ENCODE assay signal across 30 cellular contexts in the genomic region with DNA sequence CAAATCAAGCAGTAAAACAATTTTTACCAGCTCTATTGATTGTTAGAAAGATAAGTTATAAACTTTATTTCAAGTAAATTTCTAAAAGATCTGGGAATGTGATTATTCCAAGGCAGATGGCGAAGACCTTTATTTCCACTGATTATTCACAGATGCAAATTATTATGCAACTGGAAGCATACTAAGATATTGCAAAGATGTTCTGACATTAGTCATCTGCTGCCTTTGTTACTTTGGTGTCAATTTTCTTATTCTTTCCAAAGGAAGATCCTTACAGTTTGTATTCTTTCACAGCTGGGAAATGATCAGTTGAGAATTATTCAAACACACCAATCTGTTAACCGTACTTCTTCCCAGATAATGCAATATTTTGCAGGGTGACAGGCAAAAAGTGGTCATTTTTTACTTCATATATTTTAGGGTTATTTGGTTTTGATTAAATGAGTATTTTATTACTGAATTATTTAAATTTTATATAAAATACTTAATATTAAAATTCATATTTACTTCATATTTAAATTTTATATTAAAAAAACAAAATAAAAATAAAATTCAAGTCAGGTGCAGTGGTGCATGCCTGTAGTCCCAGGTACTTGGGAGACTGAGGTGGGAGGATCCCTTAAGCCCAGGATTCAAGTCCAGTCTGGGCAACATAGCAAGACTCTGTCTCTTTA.
DNase-seq lines count a peak whose midpoint lies in the region; ATAC-seq, FAIRE-seq and TF ChIP-seq lines count a peak whose summit lies in the region.
"Had no signal": no experiment of that assay in that cellular context is flagged by ENCODE, and none has a peak within 500 bp of the region (broad histone marks: within the 10 kb centered on the region; RNA-seq: fewer than 3 reads in every experiment).

No MANE protein-coding gene starts in this region.

- H3K36me3 ChIP-seq in breast epithelium (no peaks in the 10 kb centered on the region), RWPE2 (ENCODE audit: low read depth) (no peaks in the 10 kb centered on the region)
- H3K36me3 ChIP-seq: brain microvascular endothelial cell, MG63, ovary, Peyer's patch, suprapubic skin had no signal

- no peak overlapping the region for H3K4me3 Mint-ChIP-seq in MCF 10A (ENCODE audit: unreplicated experiment)
- H3K4me3 Mint-ChIP-seq: activated CD8-positive, alpha-beta T cell treated with anti-CD3 and anti-CD28 coated beads, Interleukin-2, amount 10 ng/mL, durations not matched to agents 7 days and 5 days; immature natural killer cell; memory B cell; nephron progenitor cell; stimulated activated memory B cell treated with anti-CD40 and anti-IgM and Interleukin-4, amounts not matched to agents 10 μg/mL and 1 μg/mL and 100 μg/mL, for 72 hours had no signal

- TF ChIP-seq POLR2A in breast epithelium (IDR thresholded peaks at IDR 0.05), result no peak

- TF ChIP-seq CTCF in MCF 10A (IDR thresholded peaks at IDR 0.05; ENCODE audit: unreplicated experiment) (no peak), breast epithelium (IDR thresholded peaks at IDR 0.05) (no peak), RWPE2 (IDR thresholded peaks at IDR 0.05; ENCODE audit: poor library complexity, severe bottlenecking) (no peak), foreskin fibroblast (IDR thresholded peaks at IDR 0.05; ENCODE audit: low read depth, low read length) (no peak)

- peak; percentile 23 for DNase-seq in MCF 10A (ENCODE audit: unreplicated experiment)
- no peak for DNase-seq in breast epithelium (ENCODE audit: low spot score in 2 of 2)
- DNase-seq in RWPE2 (ENCODE audit: low spot score), result no peak
- peak; percentile 1 to 44 for DNase-seq in foreskin fibroblast
- no peak for DNase-seq in EL
- no peak for DNase-seq in GM19239 (ENCODE audit: insufficient read length, low spot score)
- no peak for DNase-seq in KG1 (lab: John Stamatoyannopoulos, UW)
- DNase-seq: ACHN; activated CD8-positive, alpha-beta T cell treated with anti-CD3 and anti-CD28 coated beads, Interleukin-2, amount 10 ng/mL, durations not matched to agents 7 days and 5 days; activated naive CD4-positive, alpha-beta T cell treated with anti-CD3 and anti-CD28 coated beads, Interleukin-2, amount 50 U/mL, for 16 hours; amniotic stem cell; brain microvascular endothelial cell; C1 segment of cervical spinal cord; DMS79 treated with DMSO at 0.1 percent for 48 hours; GF-D8; immature natural killer cell; MG63; NCI-H1105; NCI-H2029 treated with DMSO at 0.1 percent for 48 hours; NCI-H748 treated with DMSO at 0.1 percent for 48 hours; nephron progenitor cell; ovary; Peyer's patch; SIG-M5 had no signal

- FAIRE-seq in GM19239 (lab: Jason Lieb, UNC), result no peak

- BruUV-seq in MCF 10A (replicated peaks; lab: Mats Ljungman, UMichigan), result no TSS peak

- no peaks in the 10 kb centered on the region for H3K36me3 Mint-ChIP-seq in MCF 10A (ENCODE audit: insufficient read depth, unreplicated experiment)

- H3K27me3 ChIP-seq in breast epithelium, result no peaks in the 10 kb centered on the region
- H3K27me3 ChIP-seq in RWPE2 (ENCODE audit: insufficient read depth, poor library complexity, severe bottlenecking), result no peaks in the 10 kb centered on the region
- H3K27me3 ChIP-seq: brain microvascular endothelial cell, MG63, ovary, Peyer's patch, suprapubic skin had no signal

- peaks cover 24% of the 10 kb centered on the region for H3K9me3 Mint-ChIP-seq in MCF 10A (ENCODE audit: unreplicated experiment)

- H3K4me3 ChIP-seq in breast epithelium, result no peak overlapping the region
- no peak overlapping the region for H3K4me3 ChIP-seq in RWPE2 (ENCODE audit: severe bottlenecking)
- H3K4me3 ChIP-seq in foreskin fibroblast (ENCODE audit: low read depth in 1 of 2, low read length in 2 of 2), result no peak overlapping the region
- H3K4me3 ChIP-seq: MG63, ovary, Peyer's patch, skin epidermis, suprapubic skin had no signal

- intact Hi-C loops in MCF 10A (cut with micrococcal nuclease), result no loop called here
- intact Hi-C loops in breast epithelium (cut with DNase I; ENCODE audit: low total_unique reads), result no loop called here

- POLR2A ChIA-PET in MCF 10A (lab: Yijun Ruan, JAX), result no interaction called here

- peaks cover 0 to 5% of the 10 kb centered on the region in 2 donors for H3K9me3 ChIP-seq in breast epithelium
- H3K9me3 ChIP-seq in RWPE2 (ENCODE audit: severe bottlenecking), result no peaks in the 10 kb centered on the region
- H3K9me3 ChIP-seq: MG63, Peyer's patch, suprapubic skin had no signal

- H3K27me3 Mint-ChIP-seq in MCF 10A (ENCODE audit: insufficient read depth, unreplicated experiment), result no peaks in the 10 kb centered on the region

- H3K4me1 Mint-ChIP-seq in MCF 10A (ENCODE audit: insufficient read depth, unreplicated experiment), result no peaks in the 10 kb centered on the region
- H3K4me1 Mint-ChIP-seq: immature natural killer cell; stimulated activated memory B cell treated with anti-CD40 and anti-IgM and Interleukin-4, amounts not matched to agents 10 μg/mL and 1 μg/mL and 100 μg/mL, for 72 hours had no signal

- H3K4me1 ChIP-seq in breast epithelium (no peaks in the 10 kb centered on the region), RWPE2 (ENCODE audit: insufficient read depth, poor library complexity, severe bottlenecking) (no peaks in the 10 kb centered on the region)
- H3K4me1 ChIP-seq: Peyer's patch, suprapubic skin had no signal

- H3K27ac Mint-ChIP-seq in MCF 10A (ENCODE audit: low read depth, unreplicated experiment), result no peak overlapping the region
- H3K27ac Mint-ChIP-seq: activated CD8-positive, alpha-beta T cell treated with anti-CD3 and anti-CD28 coated beads, Interleukin-2, amount 10 ng/mL, durations not matched to agents 7 days and 5 days; immature natural killer cell; memory B cell; nephron progenitor cell; stimulated activated memory B cell treated with anti-CD40 and anti-IgM and Interleukin-4, amounts not matched to agents 10 μg/mL and 1 μg/mL and 100 μg/mL, for 72 hours had no signal

- H3K27ac ChIP-seq in breast epithelium (no peak overlapping the region), RWPE2 (ENCODE audit: poor library complexity, severe bottlenecking) (no peak overlapping the region)
- H3K27ac ChIP-seq: brain microvascular endothelial cell, ovary, Peyer's patch, suprapubic skin had no signal

- CTCF ChIA-PET in MCF 10A (lab: Yijun Ruan, JAX), result interaction anchor here (0.6 kb wide), 1 partner anchor 194 kb away, joined by 3 read pairs; no protein-coding TSS in a partner anchor

- ATAC-seq in RWPE2 (ENCODE audit: low read depth), result peak; percentile 38; the same call in 1 of the 3 replicates
- ATAC-seq in HG03442 (IDR thresholded peaks at IDR 0.05; ENCODE audit: unreplicated experiment), result no peak
- ATAC-seq: activated CD8-positive, alpha-beta T cell treated with anti-CD3 and anti-CD28 coated beads, Interleukin-2, amount 10 ng/mL, durations not matched to agents 7 days and 5 days; left lobe of liver; stimulated activated memory B cell treated with anti-CD40 and anti-IgM and Interleukin-4, amounts not matched to agents 10 μg/mL and 1 μg/mL and 100 μg/mL, for 72 hours had no signal

Comparison
In these comparisons a context has a peak if more than half of its experiments do, and no peak if none do; other contexts are left out.
1. DNase-seq: peak in MCF 10A (single experiment) and foreskin fibroblast (2 of 2); none in breast epithelium (0 of 2), RWPE2 (single experiment), EL (single experiment), GM19239 (single experiment) and KG1 (single experiment).